ENCODE assay signal across 6 cellular contexts in genomic region chr4:180225977-180226376, GRCh38.
"Had no signal": no experiment of that assay in that cellular context is flagged by ENCODE, and none has a peak within 500 bp of the region (broad histone marks: within the 10 kb centered on the region; RNA-seq: fewer than 3 reads in every experiment).

No MANE protein-coding gene starts in this region.

- H3K27ac ChIP-seq: HL-60, KMS-11 had no signal

- H3K4me2 ChIP-seq: KMS-11 had no signal

- FAIRE-seq: HTR-8/SVneo had no signal

- H3K9ac ChIP-seq: KMS-11 had no signal

- DNase-seq: Karpas-422, KBM-7, KG1 had no signal
